Comparison of ENCODE assay signal across 8 cellular contexts in the genomic region with DNA sequence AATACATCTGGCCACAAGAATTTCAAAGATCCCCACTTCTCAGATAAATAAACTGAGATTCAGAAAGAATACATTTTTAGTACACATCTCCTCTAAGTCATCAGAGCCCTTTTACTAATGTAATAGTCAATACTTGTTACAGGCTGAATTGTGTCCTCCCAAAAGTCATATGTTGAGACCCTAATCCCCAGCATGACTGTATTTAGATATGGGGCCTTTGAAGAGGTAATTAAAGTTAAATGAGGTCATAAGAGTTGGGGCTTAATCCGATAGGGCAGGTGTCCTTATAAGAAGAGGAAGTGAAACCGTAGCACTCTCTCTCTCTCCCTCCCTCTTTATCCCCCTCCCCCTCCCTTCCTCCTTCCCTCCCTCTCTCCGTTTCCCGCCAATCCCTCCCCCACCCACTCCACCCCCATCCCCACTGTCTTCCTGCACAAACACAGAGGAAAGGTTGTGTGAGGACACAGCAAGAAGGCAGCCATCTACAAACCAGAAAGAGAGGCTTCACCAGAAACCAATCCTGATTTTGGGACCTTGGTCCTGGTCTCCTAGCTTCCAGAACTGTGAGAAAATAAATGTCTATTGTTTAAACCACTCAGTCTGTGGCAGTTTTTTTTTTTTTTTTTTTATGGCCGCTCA.
DNase-seq lines count a peak whose midpoint lies in the region; ATAC-seq and TF ChIP-seq lines count a peak whose summit lies in the region.

No MANE protein-coding gene starts in this region.

- no peak overlapping the region for H3K4me3 Mint-ChIP-seq in nephron progenitor cell
- no peak overlapping the region for H3K4me3 Mint-ChIP-seq in activated CD4-positive, alpha-beta T cell treated with anti-CD3 and anti-CD28 coated beads, Interleukin-2, amount 10 ng/mL, durations not matched to agents 7 days and 5 days

- no peaks in the 10 kb centered on the region for H3K36me3 Mint-ChIP-seq in nephron progenitor cell (ENCODE audit: low read depth)
- H3K36me3 Mint-ChIP-seq in activated CD4-positive, alpha-beta T cell treated with anti-CD3 and anti-CD28 coated beads, Interleukin-2, amount 10 ng/mL, durations not matched to agents 7 days and 5 days (ENCODE audit: low read depth): peaks cover 5% of the 10 kb centered on the region

- H3K27ac Mint-ChIP-seq in nephron progenitor cell: no peak overlapping the region
- no peak overlapping the region for H3K27ac Mint-ChIP-seq in activated CD4-positive, alpha-beta T cell treated with anti-CD3 and anti-CD28 coated beads, Interleukin-2, amount 10 ng/mL, durations not matched to agents 7 days and 5 days

- peaks cover 10% of the 10 kb centered on the region for H3K4me1 Mint-ChIP-seq in nephron progenitor cell
- H3K4me1 Mint-ChIP-seq in activated CD4-positive, alpha-beta T cell treated with anti-CD3 and anti-CD28 coated beads, Interleukin-2, amount 10 ng/mL, durations not matched to agents 7 days and 5 days: peaks cover 10% of the 10 kb centered on the region

- DNase-seq in NCI-H2107 treated with DMSO at 0.1 percent for 48 hours (lab: John Stamatoyannopoulos, UW; ENCODE audit: unreplicated experiment) (peak; percentile 45), germinal center (ENCODE audit: low spot score) (peak; percentile 28), nephron progenitor cell (no peak), NCI-H345 treated with DMSO at 0.1 percent for 48 hours (lab: John Stamatoyannopoulos, UW; ENCODE audit: unreplicated experiment) (no peak), cerebellar cortex (ENCODE audit: low spot score) (no peak)
- DNase-seq in activated CD4-positive, alpha-beta T cell treated with anti-CD3 and anti-CD28 coated beads, Interleukin-2, amount 10 ng/mL, durations not matched to agents 7 days and 5 days: no peak

- peaks cover 15% of the 10 kb centered on the region for H3K9me3 Mint-ChIP-seq in nephron progenitor cell
- peaks cover 14% of the 10 kb centered on the region for H3K9me3 Mint-ChIP-seq in activated CD4-positive, alpha-beta T cell treated with anti-CD3 and anti-CD28 coated beads, Interleukin-2, amount 10 ng/mL, durations not matched to agents 7 days and 5 days

- POLR2A ChIA-PET in activated CD4-positive, alpha-beta T cell treated with anti-CD3 and anti-CD28 coated beads, Interleukin-2, amount 10 ng/mL, durations not matched to agents 7 days and 5 days (lab: Charles Lee): no interaction called here

- CTCF ChIA-PET in activated CD4-positive, alpha-beta T cell treated with anti-CD3 and anti-CD28 coated beads, Interleukin-2, amount 10 ng/mL, durations not matched to agents 7 days and 5 days (lab: Charles Lee): no interaction called here

- no peak for TF ChIP-seq CTCF in nephron progenitor cell (IDR thresholded peaks at IDR 0.05)

- peak; percentile 83 for ATAC-seq in GM18870 (IDR thresholded peaks at IDR 0.05; ENCODE audit: unreplicated experiment)
- ATAC-seq in HG02973 (IDR thresholded peaks at IDR 0.05; ENCODE audit: unreplicated experiment): peak; percentile 77

- no peaks in the 10 kb centered on the region for H3K27me3 Mint-ChIP-seq in nephron progenitor cell (ENCODE audit: low read depth, poor library complexity)
- H3K27me3 Mint-ChIP-seq in activated CD4-positive, alpha-beta T cell treated with anti-CD3 and anti-CD28 coated beads, Interleukin-2, amount 10 ng/mL, durations not matched to agents 7 days and 5 days: no peaks in the 10 kb centered on the region

Comparison
In these comparisons a context has a peak if more than half of its experiments do, and no peak if none do; other contexts are left out.
1. DNase-seq: peak in NCI-H2107 treated with DMSO at 0.1 percent for 48 hours (single experiment) and germinal center (single experiment); none in nephron progenitor cell (single experiment), NCI-H345 treated with DMSO at 0.1 percent for 48 hours (single experiment), activated CD4-positive, alpha-beta T cell treated with anti-CD3 and anti-CD28 coated beads, Interleukin-2, amount 10 ng/mL, durations not matched to agents 7 days and 5 days (single experiment) and cerebellar cortex (single experiment).